Comparison of ENCODE assay signal across 8 cellular contexts in genomic region chr3:98733778-98734281, GRCh38. TPM values are rescaled to one million over a fixed set of nuclear protein-coding genes. Genes with fewer than 3 reads are reported as not detected.
A peak's percentile ranks its signal among the peaks of the same experiment; 100 is the strongest.
DNase-seq lines count a peak whose midpoint lies in the region.

No MANE protein-coding gene starts in this region.

- no peak overlapping the region for H3K27ac ChIP-seq in mucosa of rectum (ENCODE audit: low read depth in 2 of 2, low read length in 2 of 2)

- H3K4me3 Mint-ChIP-seq in activated naive CD4-positive, alpha-beta T cell treated with anti-CD3 and anti-CD28 coated beads, Interleukin-2, amount 50 U/mL, for 24 hours: peak overlapping the region; percentile 76

- no peaks in the 10 kb centered on the region for H3K36me3 ChIP-seq in mucosa of rectum (ENCODE audit: control insufficient read depth in 2 of 2, insufficient read depth in 2 of 2, low read length in 2 of 2)

- no peaks in the 10 kb centered on the region for H3K9me3 ChIP-seq in mucosa of rectum (ENCODE audit: control insufficient read depth in 2 of 2, low read length in 2 of 2)

- H3K9me3 Mint-ChIP-seq in activated naive CD4-positive, alpha-beta T cell treated with anti-CD3 and anti-CD28 coated beads, Interleukin-2, amount 50 U/mL, for 24 hours: no peaks in the 10 kb centered on the region

- H3K9ac ChIP-seq in mucosa of rectum (ENCODE audit: low read depth in 1 of 2, low read length in 2 of 2): no peak overlapping the region

- H3K4me1 Mint-ChIP-seq in activated naive CD4-positive, alpha-beta T cell treated with anti-CD3 and anti-CD28 coated beads, Interleukin-2, amount 50 U/mL, for 24 hours: peaks cover 17% of the 10 kb centered on the region

- peaks cover 11 to 21% of the 10 kb centered on the region in 2 donors for H3K27me3 ChIP-seq in mucosa of rectum (ENCODE audit: control insufficient read depth in 2 of 2, insufficient read depth in 2 of 2, low read length in 2 of 2)

- peak overlapping the region; percentile 60 to 76 for H3K4me3 ChIP-seq in mucosa of rectum (ENCODE audit: low read length in 2 of 2)

- peaks cover 8 to 13% of the 10 kb centered on the region in 2 donors for H3K4me1 ChIP-seq in mucosa of rectum (ENCODE audit: control insufficient read depth in 2 of 2, insufficient read depth in 2 of 2, low read length in 2 of 2)

- peaks cover 48% of the 10 kb centered on the region for H3K27me3 Mint-ChIP-seq in activated naive CD4-positive, alpha-beta T cell treated with anti-CD3 and anti-CD28 coated beads, Interleukin-2, amount 50 U/mL, for 24 hours

- no peak for DNase-seq in activated naive CD4-positive, alpha-beta T cell treated with anti-CD3 and anti-CD28 coated beads, Interleukin-2, amount 50 U/mL, for 16 hours
- DNase-seq in NCI-H524 (lab: John Stamatoyannopoulos, UW): peak; percentile 47 to 74
- DNase-seq in dermis microvascular lymphatic vessel endothelial cell (ENCODE audit: low read depth in 2 of 2): peak; percentile 17 to 35
- DNase-seq in dedifferentiated amniotic fluid mesenchymal stem cell (ENCODE audit: extremely low spot score): no peak
- no peak for DNase-seq in AG08395 (ENCODE audit: low spot score)
- DNase-seq in NCI-H2107 treated with DMSO at 0.1 percent for 48 hours (lab: John Stamatoyannopoulos, UW; ENCODE audit: unreplicated experiment): no peak

- H3K27ac Mint-ChIP-seq in activated naive CD4-positive, alpha-beta T cell treated with anti-CD3 and anti-CD28 coated beads, Interleukin-2, amount 50 U/mL, for 24 hours: no peak overlapping the region

- no peaks in the 10 kb centered on the region for H3K36me3 Mint-ChIP-seq in activated naive CD4-positive, alpha-beta T cell treated with anti-CD3 and anti-CD28 coated beads, Interleukin-2, amount 50 U/mL, for 24 hours

RNA-seq across cellular contexts. Expression of gene ST3GAL6, which starts 29.3 kb away (rescaled TPM):
- 7.2 and 44.5 TPM in 2 replicates for total RNA-seq in dermis microvascular lymphatic vessel endothelial cell

Comparison
In these comparisons a context has a peak if more than half of its experiments do, and no peak if none do; other contexts are left out.
1. DNase-seq: peak in NCI-H524 (2 of 2) and dermis microvascular lymphatic vessel endothelial cell (2 of 2); none in activated naive CD4-positive, alpha-beta T cell treated with anti-CD3 and anti-CD28 coated beads, Interleukin-2, amount 50 U/mL, for 16 hours (single experiment), dedifferentiated amniotic fluid mesenchymal stem cell (single experiment), AG08395 (single experiment) and NCI-H2107 treated with DMSO at 0.1 percent for 48 hours (single experiment).